8 cellular contexts compared by ENCODE assay signal in genomic region chr1:62437273-62437945, GRCh38. TPM values are rescaled to one million over a fixed set of nuclear protein-coding genes. Genes with fewer than 3 reads are reported as not detected.
DNase-seq lines count a peak whose midpoint lies in the region; TF ChIP-seq lines count a peak whose summit lies in the region.

No MANE protein-coding gene starts in this region.

- peaks cover 9% of the 10 kb centered on the region for H3K27me3 Mint-ChIP-seq in glutamatergic neuron (ENCODE audit: unreplicated experiment)

- H3K27ac Mint-ChIP-seq in glutamatergic neuron (ENCODE audit: unreplicated experiment) = peak overlapping the region; percentile 52

- H3K4me3 Mint-ChIP-seq in glutamatergic neuron (ENCODE audit: unreplicated experiment) = peak overlapping the region; percentile 88

- H3K27me3 ChIP-seq in ovary = no peaks in the 10 kb centered on the region

- peaks cover 10% of the 10 kb centered on the region for H3K4me1 Mint-ChIP-seq in glutamatergic neuron (ENCODE audit: low read depth, unreplicated experiment)

- no peaks in the 10 kb centered on the region for H3K36me3 Mint-ChIP-seq in glutamatergic neuron (ENCODE audit: unreplicated experiment)

- TF ChIP-seq POLR2A in ovary (IDR thresholded peaks at IDR 0.05) = no peak

- H3K9me3 Mint-ChIP-seq in glutamatergic neuron (ENCODE audit: unreplicated experiment) = peaks cover 16% of the 10 kb centered on the region

- H3K4me1 ChIP-seq in ovary (ENCODE audit: insufficient read depth) = peaks cover 2% of the 10 kb centered on the region

- 0% methylated on average over 47 to 68 of the region's 68 CpGs for WGBS in ovary, 3 donors

- DNase-seq in SKM-1 treated with dmso at 0.1 percent for 144 hours (lab: John Stamatoyannopoulos, UW; ENCODE audit: unreplicated experiment) = peak; percentile 51
- no peak for DNase-seq in SKM-1 (lab: John Stamatoyannopoulos, UW; ENCODE audit: unreplicated experiment)
- peak; percentile 16 for DNase-seq in NCI-H1105 (lab: John Stamatoyannopoulos, UW)
- peak in 3 of 4 experiments; percentile 37 to 43 (median 40) for DNase-seq in activated naive CD4-positive, alpha-beta T cell (lab: John Stamatoyannopoulos, UW)
- peak; percentile 39 for DNase-seq in glutamatergic neuron
- no peak for DNase-seq in ovary
- DNase-seq in NCI-H2107 (lab: John Stamatoyannopoulos, UW) = no peak
- no peak for DNase-seq in HK-2 (ENCODE audit: unreplicated experiment)

- no peaks in the 10 kb centered on the region for H3K36me3 ChIP-seq in ovary

- TF ChIP-seq CTCF in glutamatergic neuron (IDR thresholded peaks at IDR 0.05; ENCODE audit: partially characterized antibody, unreplicated experiment) (no peak), ovary (IDR thresholded peaks at IDR 0.05) (no peak)

- peak overlapping the region; percentile 88 for H3K4me3 ChIP-seq in ovary

- intact Hi-C loops in ovary (cut with DNase I) = no loop called here

- H3K27ac ChIP-seq in ovary = peak overlapping the region; percentile 76 to 93

- TF ChIP-seq EP300 in ovary (IDR thresholded peaks at IDR 0.05) = no peak

- no peaks in the 10 kb centered on the region for H3K9me3 ChIP-seq in ovary

RNA-seq across cellular contexts. Expression of gene USP1, which starts 0.6 kb away (rescaled TPM):
- 13.6 TPM for total RNA-seq in glutamatergic neuron (ENCODE audit: unreplicated experiment)
- total RNA-seq in ovary = 10 to 100 TPM; 24.9 to 47.8 (median 38.0) TPM
- 10 to 100 TPM; 18.1 to 21.5 TPM for polyA plus RNA-seq in ovary

Comparison
In these comparisons a context has a peak if more than half of its experiments do, and no peak if none do; other contexts are left out.
1. DNase-seq: peak in SKM-1 treated with dmso at 0.1 percent for 144 hours (single experiment), NCI-H1105 (single experiment), activated naive CD4-positive, alpha-beta T cell (3 of 4) and glutamatergic neuron (single experiment); none in SKM-1 (single experiment), ovary (0 of 5), NCI-H2107 (single experiment) and HK-2 (single experiment).